In the genomic region with DNA sequence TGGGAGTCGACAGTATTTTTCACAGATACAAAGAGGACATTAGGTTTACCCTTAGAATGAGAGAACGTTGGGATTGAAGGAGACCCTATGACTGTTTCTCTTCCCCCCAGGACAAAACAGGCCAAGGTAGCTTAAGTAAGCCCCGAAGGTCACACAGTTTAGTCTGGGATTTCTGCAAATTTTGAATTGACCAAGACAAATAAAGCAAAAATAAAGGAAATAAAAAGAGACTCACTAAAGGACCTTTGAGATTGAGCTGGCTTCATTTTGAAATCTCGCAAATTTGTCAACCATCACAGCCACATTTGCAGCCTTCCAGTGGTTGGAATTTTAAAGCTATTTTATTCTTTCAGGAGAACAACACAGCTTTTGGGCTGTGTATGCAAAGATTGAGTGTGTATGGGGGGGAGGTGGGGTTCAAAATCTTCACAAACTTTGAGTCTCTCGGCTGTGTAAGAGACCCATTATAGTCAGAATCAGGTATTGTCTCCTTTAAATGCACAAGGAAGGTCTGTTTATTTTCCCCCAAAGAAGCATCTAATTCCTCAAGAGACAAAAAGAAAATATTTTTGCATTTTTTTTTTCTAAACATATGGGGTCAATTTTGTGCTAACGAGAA, we compare ENCODE assay signal across 1 cellular context.
TF ChIP-seq lines count a peak whose summit lies in the region.

No MANE protein-coding gene starts in this region.

TF ChIP-seq in GM23338, 12 proteins besides CTCF, POLR2A, EP300 and RAD21 (continued from another document):
- TF ChIP-seq ZNF462 (CRISPR knock-in tag; IDR thresholded peaks at IDR 0.05), result no peak
- no peak for TF ChIP-seq STAT1 (IDR thresholded peaks at IDR 0.05; ENCODE audit: unreplicated experiment)
- TF ChIP-seq ZNF114 (CRISPR knock-in tag; IDR thresholded peaks at IDR 0.05), result no peak
- TF ChIP-seq REST (IDR thresholded peaks at IDR 0.05; ENCODE audit: unreplicated experiment), result no peak
